In genomic region chr6:28443112-28443773, GRCh38 we compare ENCODE assay signal across 9 cellular contexts. TPM values are rescaled to one million over a fixed set of nuclear protein-coding genes. Genes with fewer than 3 reads are reported as not detected.
DNase-seq lines count a peak whose midpoint lies in the region; ATAC-seq, FAIRE-seq and TF ChIP-seq lines count a peak whose summit lies in the region.
"Had no signal": no experiment of that assay in that cellular context is flagged by ENCODE, and none has a peak within 500 bp of the region (broad histone marks: within the 10 kb centered on the region; RNA-seq: fewer than 3 reads in every experiment).

Gene ZSCAN23 (minus strand): TSS chr6:28443491. CDS start chr6:28436266, 7,225 bp downstream.

- H3K9me3 ChIP-seq in H1 (ENCODE audit: insufficient read depth in 2 of 2, low read depth in 1 of 2, low read length in 1 of 2), result 0 out of 4 replicates have a peak, but pooled peaks cover 0 to 5% of the 10 kb centered on the region in 2 experiments
- H3K9me3 ChIP-seq: A549 had no signal

- peak within 1 kb of the TSS; percentile 88 to 91 (median 90) for H3K4me3 ChIP-seq in H1 (ENCODE audit: extremely low read depth in 1 of 4, insufficient read depth in 2 of 4, low read depth in 3 of 4, low read length in 4 of 4)
- H3K4me3 ChIP-seq: A549 had no signal

- TF ChIP-seq EP300 in H1 (IDR thresholded peaks at IDR 0.05; ENCODE audit: borderline replicate concordance in 1 of 2, low read depth in 2 of 2, low read length in 2 of 2), result no peak

- H3K4me1 ChIP-seq in H1 (replicated peaks in 1 of 4; ENCODE audit: control insufficient read depth in 3 of 4, insufficient read depth in 4 of 4, low read length in 3 of 4), result no peaks in the 10 kb centered on the region
- H3K4me1 ChIP-seq: A549 had no signal

- no peaks in the 10 kb centered on the region for H4K20me1 ChIP-seq in H1 (replicated peaks in 1 of 2; ENCODE audit: control insufficient read depth in 1 of 2, insufficient read depth in 2 of 2, low read length in 2 of 2)

- TF ChIP-seq CTCF in 22Rv1 (IDR thresholded peaks at IDR 0.05) (no peak), H1 (IDR thresholded peaks at IDR 0.05; ENCODE audit: control extremely low read depth in 1 of 3, insufficient read depth in 1 of 3, low read depth in 1 of 3, low read length in 3 of 3) (peak in 1 of 3 experiments; percentile 4; a peak in 1 of 4 replicates)

- no peak for TF ChIP-seq RAD21 in H1 (IDR thresholded peaks at IDR 0.05 in 1 of 2, conservative IDR thresholded peaks at IDR 0.05 in 1 of 2; ENCODE audit: low read depth in 2 of 2, low read length in 2 of 2)

- peaks cover 3% of the 10 kb centered on the region for H3K23me2 ChIP-seq in H1 (ENCODE audit: low read depth, low read length)

- no peak within 1 kb of the TSS for H2BK12ac ChIP-seq in H1 (ENCODE audit: low read depth, low read length)

- no peaks in the 10 kb centered on the region for H3K27me3 ChIP-seq in H1 (replicated peaks in 1 of 4; ENCODE audit: control insufficient read depth in 3 of 4, extremely low read depth in 1 of 4, insufficient read depth in 3 of 4, low read length in 3 of 4)

- no peak within 1 kb of the TSS for H4K91ac ChIP-seq in H1 (replicated peaks; ENCODE audit: insufficient read length, low read length)

- H3K14ac ChIP-seq in H1 (ENCODE audit: insufficient read length), result no peak within 1 kb of the TSS

- H2BK20ac ChIP-seq in H1 (ENCODE audit: low read length), result no peak within 1 kb of the TSS

- no peak within 1 kb of the TSS for H3K23ac ChIP-seq in H1 (ENCODE audit: insufficient read length)

- peak within 1 kb of the TSS; percentile 54 for H3K27ac ChIP-seq in 22Rv1
- H3K27ac ChIP-seq in H1 (ENCODE audit: low read depth, low read length), result peak within 1 kb of the TSS; percentile 94
- H3K27ac ChIP-seq: A549 had no signal

- H4K5ac ChIP-seq in H1 (ENCODE audit: insufficient read length, low read depth, low read length), result peak within 1 kb of the TSS; percentile 73

- H3K79me2 ChIP-seq in H1 (ENCODE audit: control insufficient read depth in 1 of 2, insufficient read depth in 2 of 2, low read length in 2 of 2), result peaks cover 0 to 5% of the 10 kb centered on the region in 2 experiments; a peak in 1 of 4 replicates

- WGBS in H1 (ENCODE audit: extremely low coverage in 1 of 2, insufficient coverage in 1 of 2, insufficient read length in 1 of 2, insufficient replicate concordance in 2 of 2, low coverage in 1 of 2, low lambda C conversion rate in 2 of 2, missing lambda C conversion rate in 1 of 2), 2 experiments, result 2% methylated on average over 32 of the region's 32 CpGs; no CpG with 5 or more reads in 1 of the 2 experiments

- no peaks in the 10 kb centered on the region for H3K36me3 ChIP-seq in H1 (ENCODE audit: control insufficient read depth in 2 of 4, insufficient read depth in 4 of 4, low read length in 3 of 4)

- H2AFZ ChIP-seq in H1 (ENCODE audit: low read length), result peak within 1 kb of the TSS; percentile 99

- POLR2A ChIA-PET in H1 (lab: Charles Lee; ENCODE audit: partially characterized antibody), result interaction anchor here (0.8 to 4.0 kb wide), 15 partner anchors 9 to 286 kb away, joined by 3 to 21 read pairs (median 4); partner anchors contain the start of gene ZSCAN12

- H3K56ac ChIP-seq in H1 (replicated peaks; ENCODE audit: insufficient read length, low read depth, low read length), result no peak within 1 kb of the TSS

- peak within 1 kb of the TSS; percentile 92 for H3K4ac ChIP-seq in H1 (replicated peaks; ENCODE audit: insufficient read length, low read depth, low read length)

- H4K8ac ChIP-seq in H1 (ENCODE audit: extremely low read depth, insufficient read depth, low read length), result peak within 1 kb of the TSS; percentile 94; the same call in 1 of the 2 replicates

- TF ChIP-seq POLR2A in H1 (IDR thresholded peaks at IDR 0.05; ENCODE audit: control extremely low read depth in 1 of 2, low read depth in 2 of 2, low read length in 2 of 2), result peak; percentile 95 to 97

- no peak within 1 kb of the TSS for H2BK5ac ChIP-seq in H1 (ENCODE audit: low read depth, low read length)

- DNase-seq in NCI-H524 (lab: John Stamatoyannopoulos, UW), result peak; percentile 84 to 90
- peak; percentile 89 for DNase-seq in activated CD8-positive, alpha-beta memory T cell treated with anti-CD3 and anti-CD28 coated beads for 24 hours
- peak; percentile 58 to 86 for DNase-seq in H1 (ENCODE audit: low read depth in 1 of 2, low spot score in 2 of 2)
- DNase-seq in medulla oblongata (ENCODE audit: extremely low spot score), result peak; percentile 53
- peak; percentile 65 to 83 (median 75) for DNase-seq in stimulated activated CD4-positive, alpha-beta T cell treated with anti-CD3 and anti-CD28 coated beads, TNF-alpha, amount 100 ng/mL, for 24 hours (ENCODE audit: low read depth in 3 of 3)

- ATAC-seq in GM18870 (IDR thresholded peaks at IDR 0.05; ENCODE audit: unreplicated experiment) (peak; percentile 90), HG03159 (IDR thresholded peaks at IDR 0.05; ENCODE audit: unreplicated experiment) (peak; percentile 91)
- ATAC-seq: A549 had no signal

- peak within 1 kb of the TSS; percentile 46 to 96 (median 93) for H3K9ac ChIP-seq in H1 (replicated peaks in 1 of 4; ENCODE audit: extremely low read depth in 1 of 4, low read depth in 3 of 4, low read length in 3 of 4)

- peak; percentile 96 for FAIRE-seq in H1 (lab: Jason Lieb, UNC)
- FAIRE-seq: A549 had no signal

- H3K79me1 ChIP-seq in H1 (ENCODE audit: low read depth, low read length), result no peaks in the 10 kb centered on the region

- no peak within 1 kb of the TSS for H2AK5ac ChIP-seq in H1 (ENCODE audit: low read depth, low read length)

- CTCF ChIA-PET in H1 (lab: Charles Lee; ENCODE audit: partially characterized antibody), result interaction anchor here (0.9 kb wide), 1 partner anchor 44 kb away, joined by 3 read pairs; the partner anchor contains the start of gene ZSCAN12

- H3K4me2 ChIP-seq in H1 (ENCODE audit: insufficient read depth in 1 of 2, low read depth in 2 of 2, low read length in 2 of 2), result peak within 1 kb of the TSS; percentile 39 to 67
- H3K4me2 ChIP-seq: A549 had no signal

- H2BK120ac ChIP-seq in H1 (replicated peaks; ENCODE audit: low read depth, low read length), result no peak within 1 kb of the TSS

- no peak within 1 kb of the TSS for H2BK15ac ChIP-seq in H1 (ENCODE audit: low read length)

- no peak within 1 kb of the TSS for H3K18ac ChIP-seq in H1 (ENCODE audit: extremely low read depth, low read length)

TF ChIP-seq in H1, 55 proteins besides CTCF, POLR2A, EP300 and RAD21 (continues in another document):
- TF ChIP-seq RBBP5 (IDR thresholded peaks at IDR 0.05; ENCODE audit: borderline replicate concordance, low read depth, low read length), result 0 out of 2 replicates have a peak, but pooled peaks have one; percentile 34
- TF ChIP-seq CEBPB (IDR thresholded peaks at IDR 0.05; ENCODE audit: low read depth, low read length), result no peak
- no peak for TF ChIP-seq KDM5A (IDR thresholded peaks at IDR 0.05; ENCODE audit: low read length)
- no peak for TF ChIP-seq GTF2F1 (IDR thresholded peaks at IDR 0.05; ENCODE audit: borderline replicate concordance, low read depth, low read length)
- TF ChIP-seq NRF1 (IDR thresholded peaks at IDR 0.05; ENCODE audit: low read depth, low read length), result no peak
- no peak for TF ChIP-seq SP4 (IDR thresholded peaks at IDR 0.05; ENCODE audit: low read length)
- TF ChIP-seq USF2 (IDR thresholded peaks at IDR 0.05; ENCODE audit: low read length), result no peak
- no peak for TF ChIP-seq ZNF274 (IDR thresholded peaks at IDR 0.05; ENCODE audit: borderline replicate concordance, extremely low read depth, low read length)
- 0 out of 2 replicates have a peak, but pooled peaks have one; percentile 31 for TF ChIP-seq TEAD4 (IDR thresholded peaks at IDR 0.05; ENCODE audit: low read depth, low read length)
- peak; percentile 63 for TF ChIP-seq TAF7 (optimal IDR thresholded peaks at IDR 0.05; ENCODE audit: borderline replicate concordance, low read depth, low read length)
- no peak for TF ChIP-seq CHD1 (IDR thresholded peaks at IDR 0.05; ENCODE audit: low read depth, low read length)
- TF ChIP-seq SIRT6 (IDR thresholded peaks at IDR 0.05; ENCODE audit: low read length), result no peak
- TF ChIP-seq SP1 (IDR thresholded peaks at IDR 0.05; ENCODE audit: low read depth, low read length), result no peak
- TF ChIP-seq POLR2AphosphoS5 (IDR thresholded peaks at IDR 0.05; ENCODE audit: low read depth, low read length), result peak; percentile 99
- TF ChIP-seq CBX5 (IDR thresholded peaks at IDR 0.05; ENCODE audit: low read depth, low read length), result no peak
- TF ChIP-seq HDAC2 (IDR thresholded peaks at IDR 0.05; ENCODE audit: borderline replicate concordance in 1 of 2, low read depth in 2 of 2, low read length in 2 of 2), result no peak
- peak; percentile 33 for TF ChIP-seq E2F6 (IDR thresholded peaks at IDR 0.05)
- TF ChIP-seq NANOG (IDR thresholded peaks at IDR 0.05; ENCODE audit: insufficient read depth, low read depth, low read length, poor library complexity, severe bottlenecking), result no peak
- no peak for TF ChIP-seq BRCA1 (IDR thresholded peaks at IDR 0.05; ENCODE audit: low read depth, low read length)
- no peak for TF ChIP-seq RFX5 (IDR thresholded peaks at IDR 0.05; ENCODE audit: borderline replicate concordance, low read depth, low read length)
- TF ChIP-seq EZH2 (IDR thresholded peaks at IDR 0.05; ENCODE audit: low read depth, low read length, severe bottlenecking), result no peak

RNA-seq across cellular contexts. Expression of gene ZSCAN23, which starts in this region (rescaled TPM):
- total RNA-seq in H1 (2021; fragmentation: NEBNext Ultra II Directional; extraction: Animal tissue kit (Norgen Biotek cat#: 25700)), result 4.2 and 5.3 TPM in 2 replicates
- 0.61 and 0.74 TPM in 2 replicates for polyA plus RNA-seq in H1 (2011; rRNA removed)
- polyA plus RNA-seq in H1 (2011; cell fraction: cytosol; rRNA removed), result 2.3 TPM
- 3.8 TPM for polyA plus RNA-seq in H1 (2011; cell fraction: nucleus; rRNA removed)
- polyA plus RNA-seq in H1 (2012, experiment 1 of 2), result 2.7 to 3.8 TPM (median 3.2 TPM) in 4 replicates
- 0.17 TPM for polyA plus RNA-seq in H1 (2012, experiment 2 of 2)
- polyA plus RNA-seq in H1 (2013, experiment 1 of 2), result 1.8 TPM
- polyA plus RNA-seq in H1 (2013, experiment 2 of 2), result 1.1 TPM
- 11.3 and 11.8 TPM in 2 replicates for polyA minus RNA-seq in H1 (2011; rRNA and poly(A)+ RNA removed)
- polyA minus RNA-seq in H1 (2011; cell fraction: cytosol; rRNA and poly(A)+ RNA removed), result 5.5 TPM
- 9.7 TPM for polyA minus RNA-seq in H1 (2011; cell fraction: nucleus; rRNA and poly(A)+ RNA removed)
- polyA plus RNA-seq: A549 had no signal

Comparison
In these comparisons a context has a peak if more than half of its experiments do, and no peak if none do; other contexts are left out.
1. Peak in every context shown above with its lines: DNase-seq, ATAC-seq, H3K4me3 ChIP-seq and H3K27ac ChIP-seq.